In genomic region chr7:10212664-10213063, GRCh38 we compare ENCODE assay signal across 29 cellular contexts.
"Had no signal": no experiment of that assay in that cellular context is flagged by ENCODE, and none has a peak within 500 bp of the region (broad histone marks: within the 10 kb centered on the region; RNA-seq: fewer than 3 reads in every experiment).

No MANE protein-coding gene starts in this region.

- H3K4me3 ChIP-seq: left ventricle myocardium inferior, lung, mucosa of descending colon, pancreas, prostate gland, skin epidermis, suprapubic skin, thoracic aorta, tibial artery, upper lobe of right lung had no signal

- H3K36me3 Mint-ChIP-seq: naive thymus-derived CD4-positive, alpha-beta T cell; natural killer cell treated with Interleukin-12 subunit alpha and Interleukin-12 subunit beta and Interleukin-15 and Interleukin-18, amount 100 ng/mL, for 72 hours; stimulated activated effector memory CD8-positive, alpha-beta T cell treated with anti-CD3 and anti-CD28 coated beads, Interleukin-12 subunit alpha, Interleukin-12 subunit beta, amount 100 ng/mL, for 72 hours had no signal

- FAIRE-seq: islet of Langerhans, pancreas, urothelium cell line had no signal

- H3K27ac Mint-ChIP-seq: immature natural killer cell; naive thymus-derived CD4-positive, alpha-beta T cell; natural killer cell treated with Interleukin-12 subunit alpha and Interleukin-12 subunit beta and Interleukin-15 and Interleukin-18, amount 100 ng/mL, for 72 hours; stimulated activated effector memory CD8-positive, alpha-beta T cell treated with anti-CD3 and anti-CD28 coated beads, Interleukin-12 subunit alpha, Interleukin-12 subunit beta, amount 100 ng/mL, for 72 hours; stimulated activated naive CD8-positive, alpha-beta T cell treated with anti-CD3 and anti-CD28 coated beads, Interleukin-15, Interleukin-2, amounts not matched to agents 100 ng/mL and 50 ng/mL, for 24 hours had no signal

- H3K27me3 ChIP-seq: pancreas, suprapubic skin, tibial artery, upper lobe of right lung had no signal

- H3K9me3 ChIP-seq: pancreas, prostate gland, thoracic aorta, tibial artery, upper lobe of right lung had no signal

- H3K27ac ChIP-seq: left ventricle myocardium inferior, pancreas, prostate gland, skin epidermis, suprapubic skin, thoracic aorta, tibial artery, upper lobe of right lung had no signal

- H3K4me1 Mint-ChIP-seq: immature natural killer cell; stimulated activated effector memory CD8-positive, alpha-beta T cell treated with anti-CD3 and anti-CD28 coated beads, Interleukin-12 subunit alpha, Interleukin-12 subunit beta, amount 100 ng/mL, for 72 hours had no signal

- H3K4me3 Mint-ChIP-seq: immature natural killer cell; naive thymus-derived CD4-positive, alpha-beta T cell; natural killer cell treated with Interleukin-12 subunit alpha and Interleukin-12 subunit beta and Interleukin-15 and Interleukin-18, amount 100 ng/mL, for 72 hours; stimulated activated effector memory CD8-positive, alpha-beta T cell treated with anti-CD3 and anti-CD28 coated beads, Interleukin-12 subunit alpha, Interleukin-12 subunit beta, amount 100 ng/mL, for 72 hours; stimulated activated naive CD8-positive, alpha-beta T cell treated with anti-CD3 and anti-CD28 coated beads, Interleukin-15, Interleukin-2, amounts not matched to agents 100 ng/mL and 50 ng/mL, for 24 hours had no signal

- H3K36me3 ChIP-seq: left ventricle myocardium inferior, pancreas, prostate gland, suprapubic skin, thoracic aorta, tibial artery, upper lobe of right lung had no signal

- DNase-seq: hypothalamus; immature natural killer cell; left ventricle myocardium inferior; midbrain; mucosa of descending colon; naive thymus-derived CD4-positive, alpha-beta T cell; nucleus accumbens; pancreas; retina; right cardiac atrium; stimulated activated CD4-positive, alpha-beta T cell treated with anti-CD3 and anti-CD28 coated beads, Interleukin-12 subunit alpha, Interleukin-12 subunit beta, amount 100 ng/mL, for 4 hours; stimulated activated CD4-positive, alpha-beta T cell treated with anti-CD3 and anti-CD28 coated beads, Interleukin-15, amount 100 ng/mL, for 24 hours; stimulated activated CD4-positive, alpha-beta T cell treated with anti-CD3 and anti-CD28 coated beads, Interleukin-2, amount 100 ng/mL, for 24 hours; stimulated activated CD4-positive, alpha-beta T cell treated with anti-CD3 and anti-CD28 coated beads, Interleukin-4, amount 100 ng/mL, for 1 hour; stimulated activated naive CD4-positive, alpha-beta T cell; tibial artery; trophoblast cell; upper lobe of right lung had no signal

- H3K27me3 Mint-ChIP-seq: naive thymus-derived CD4-positive, alpha-beta T cell; natural killer cell treated with Interleukin-12 subunit alpha and Interleukin-12 subunit beta and Interleukin-15 and Interleukin-18, amount 100 ng/mL, for 72 hours; stimulated activated naive CD8-positive, alpha-beta T cell treated with anti-CD3 and anti-CD28 coated beads, Interleukin-15, Interleukin-2, amounts not matched to agents 100 ng/mL and 50 ng/mL, for 24 hours had no signal

- ATAC-seq: mucosa of descending colon; naive thymus-derived CD4-positive, alpha-beta T cell; natural killer cell treated with Interleukin-12 subunit alpha and Interleukin-12 subunit beta and Interleukin-15 and Interleukin-18, amount 100 ng/mL, for 72 hours; pancreas; right cardiac atrium; sciatic nerve; stimulated activated effector memory CD8-positive, alpha-beta T cell treated with anti-CD3 and anti-CD28 coated beads, Interleukin-12 subunit alpha, Interleukin-12 subunit beta, amount 100 ng/mL, for 72 hours; upper lobe of right lung had no signal

- H3K4me1 ChIP-seq: pancreas, prostate gland, suprapubic skin, upper lobe of right lung had no signal
